ENCODE assay signal across 27 cellular contexts in genomic region chr18:74420491-74420890, GRCh38. TPM values are rescaled to one million over a fixed set of nuclear protein-coding genes. Genes with fewer than 3 reads are reported as not detected.
"Had no signal": no experiment of that assay in that cellular context is flagged by ENCODE, and none has a peak within 500 bp of the region (broad histone marks: within the 10 kb centered on the region; RNA-seq: fewer than 3 reads in every experiment).

No MANE protein-coding gene starts in this region.

- H3K4me2 ChIP-seq: hepatocyte had no signal

- H2AFZ ChIP-seq: hepatocyte had no signal

- FAIRE-seq: endometrium, TTC549 had no signal

- H3K79me2 ChIP-seq: hepatocyte had no signal

- H3K9me3 ChIP-seq: neutrophil, ovary had no signal

- H3K27me3 ChIP-seq: foreskin keratinocyte, hepatocyte, ovary had no signal

- H3K4me1 ChIP-seq: foreskin keratinocyte, lower lobe of right lung had no signal

- H3K36me3 ChIP-seq: lower lobe of right lung, neutrophil, ovary, WERI-Rb-1 had no signal

- H3K27ac ChIP-seq: foreskin keratinocyte, hepatocyte, lower lobe of right lung, neutrophil, ovary, WERI-Rb-1 had no signal

- H3K4me3 ChIP-seq: hepatocyte, lower lobe of right lung, ovary had no signal

- DNase-seq: activated CD4-positive, alpha-beta T cell treated with anti-CD3 and anti-CD28 coated beads, Interleukin-2, amount 10 ng/mL, durations not matched to agents 7 days and 5 days; activated CD4-positive, CD25-positive, alpha-beta regulatory T cell treated with anti-CD3 and anti-CD28 coated beads, Interleukin-2, amount 50 U/mL, for 72 hours; activated CD8-positive, alpha-beta memory T cell treated with anti-CD3 and anti-CD28 coated beads, Interleukin-2, amount 10 ng/mL, durations not matched to agents 7 days and 5 days; activated CD8-positive, alpha-beta T cell treated with anti-CD3 and anti-CD28 coated beads for 36 hours; activated effector memory CD4-positive, alpha-beta T cell treated with anti-CD3 and anti-CD28 coated beads, Interleukin-2, amount 50 U/mL, for 16 hours; activated naive CD4-positive, alpha-beta T cell treated with anti-CD3 and anti-CD28 coated beads, Interleukin-2, amount 10 ng/mL, durations not matched to agents 7 days and 5 days; activated T-cell treated with anti-CD3 and anti-CD28 coated beads for 4 hours; effector CD4-positive, alpha-beta T cell; foreskin keratinocyte; immature natural killer cell; lower lobe of right lung; natural killer cell; ovary; stimulated activated CD4-positive, alpha-beta T cell treated with anti-CD3 and anti-CD28 coated beads, Interleukin-2, amount 100 ng/mL, for 48 hours; stimulated activated CD8-positive, alpha-beta memory T cell treated with anti-CD3 and anti-CD28 coated beads, Interleukin-4, amount 100 ng/mL, for 48 hours; stimulated activated naive B cell treated with anti-CD40 and anti-IgM and Interleukin-4, amounts not matched to agents 10 μg/mL and 1 μg/mL and 100 μg/mL, for 72 hours; T-helper 1 cell; WERI-Rb-1 had no signal

RNA-seq across cellular contexts. Expression of gene DIPK1C, which starts 36.6 kb away (rescaled TPM):
- total RNA-seq: activated CD4-positive, alpha-beta T cell treated with anti-CD3 and anti-CD28 coated beads, Interleukin-2, amount 10 ng/mL, durations not matched to agents 7 days and 5 days; activated CD8-positive, alpha-beta memory T cell treated with anti-CD3 and anti-CD28 coated beads, Interleukin-2, amount 10 ng/mL, durations not matched to agents 7 days and 5 days; activated CD8-positive, alpha-beta T cell treated with anti-CD3 and anti-CD28 coated beads for 36 hours; epithelial cell of proximal tubule; fibroblast of lung; foreskin keratinocyte; glomerular endothelial cell; lower lobe of right lung; natural killer cell; pulmonary artery endothelial cell; ureter had no signal
- polyA plus RNA-seq: fibroblast of lung, foreskin keratinocyte, immature natural killer cell had no signal
